Comparison of ENCODE assay signal across 8 cellular contexts in the genomic region with DNA sequence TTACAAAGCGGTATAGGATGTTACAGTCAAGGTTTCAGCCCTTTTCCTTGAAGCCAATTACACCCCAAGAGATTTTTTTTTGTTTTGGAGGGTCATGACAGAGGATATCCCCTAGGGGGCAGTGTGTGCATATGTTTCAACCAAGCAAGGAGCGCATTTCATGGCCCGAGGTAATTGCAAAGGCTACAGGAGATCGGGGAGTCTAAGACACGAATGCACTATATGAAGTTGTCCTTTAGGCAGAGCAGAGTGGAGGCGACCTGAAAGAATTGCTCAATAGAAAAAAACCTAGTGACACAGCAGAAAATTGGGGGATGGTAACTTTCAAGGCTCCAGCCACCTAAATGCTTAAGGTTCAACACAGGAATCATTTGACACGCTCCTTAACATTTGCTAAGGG.
DNase-seq lines count a peak whose midpoint lies in the region; ATAC-seq and TF ChIP-seq lines count a peak whose summit lies in the region.

No MANE protein-coding gene starts in this region.

- H3K9me3 ChIP-seq in OCI-LY7 (ENCODE audit: low read length) (no peaks in the 10 kb centered on the region), neutrophil (no peaks in the 10 kb centered on the region), upper lobe of left lung (no peaks in the 10 kb centered on the region)

- H3K36me3 Mint-ChIP-seq in activated T-cell treated with anti-CD3 and anti-CD28 coated beads, Interleukin-2, amount 50 U/mL, for 4 hours (ENCODE audit: insufficient read depth): no peaks in the 10 kb centered on the region

- no peak overlapping the region for H3K4me3 Mint-ChIP-seq in activated T-cell treated with anti-CD3 and anti-CD28 coated beads, Interleukin-2, amount 50 U/mL, for 4 hours

- intact Hi-C loops in OCI-LY7 (cut with micrococcal nuclease; ENCODE audit: unreplicated experiment): loop anchor here (2.0 to 10.0 kb wide), 3 partner anchors 367 to 1559 kb away; no protein-coding TSS in a partner anchor

- no peaks in the 10 kb centered on the region for H3K9me3 Mint-ChIP-seq in activated T-cell treated with anti-CD3 and anti-CD28 coated beads, Interleukin-2, amount 50 U/mL, for 4 hours

- peak; percentile 95 for TF ChIP-seq CTCF in KMS-11 (conservative IDR thresholded peaks at IDR 0.05; ENCODE audit: low read depth, low read length)
- TF ChIP-seq CTCF in OCI-LY7 (conservative IDR thresholded peaks at IDR 0.05; ENCODE audit: low read length): peak; percentile 96
- TF ChIP-seq CTCF in fibroblast of pulmonary artery (IDR thresholded peaks at IDR 0.05; ENCODE audit: low read length, missing control alignments): peak; percentile 86
- TF ChIP-seq CTCF in neutrophil (IDR thresholded peaks at IDR 0.05): peak; percentile 50
- peak; percentile 67 to 92 (median 85) for TF ChIP-seq CTCF in upper lobe of left lung (IDR thresholded peaks at IDR 0.05)

- H2AFZ ChIP-seq in KMS-11 (ENCODE audit: low read depth): no peak overlapping the region
- no peak overlapping the region for H2AFZ ChIP-seq in OCI-LY7 (ENCODE audit: low read length)

- H3K27ac ChIP-seq in KMS-11: no peak overlapping the region
- H3K27ac ChIP-seq in OCI-LY7 (ENCODE audit: low read depth, low read length, poor library complexity, severe bottlenecking): no peak overlapping the region
- no peak overlapping the region for H3K27ac ChIP-seq in neutrophil
- no peak overlapping the region for H3K27ac ChIP-seq in upper lobe of left lung

- no peak overlapping the region for H3K9ac ChIP-seq in KMS-11

- ATAC-seq in GM21723 (IDR thresholded peaks at IDR 0.05; ENCODE audit: unreplicated experiment): peak; percentile 87
- ATAC-seq in activated T-cell treated with anti-CD3 and anti-CD28 coated beads, Interleukin-2, amount 50 U/mL, for 4 hours: peak; percentile 57 to 63
- peak; percentile 84 to 89 for ATAC-seq in upper lobe of left lung (ENCODE audit: low FRiP score in 2 of 2)

- WGBS in upper lobe of left lung, 2 donors: 17 to 18% methylated on average over 7 of the region's 7 CpGs

- peaks cover 11% of the 10 kb centered on the region for H3K27me3 Mint-ChIP-seq in activated T-cell treated with anti-CD3 and anti-CD28 coated beads, Interleukin-2, amount 50 U/mL, for 4 hours (ENCODE audit: low read depth)

- H3K4me1 Mint-ChIP-seq in activated T-cell treated with anti-CD3 and anti-CD28 coated beads, Interleukin-2, amount 50 U/mL, for 4 hours (ENCODE audit: low read depth): no peaks in the 10 kb centered on the region

- no peak for TF ChIP-seq EP300 in upper lobe of left lung (IDR thresholded peaks at IDR 0.05)

- no peak overlapping the region for H3K4me3 ChIP-seq in KMS-11 (IDR thresholded peaks at IDR 0.05; ENCODE audit: insufficient read depth, low read depth, low read length)
- no peak overlapping the region for H3K4me3 ChIP-seq in OCI-LY7 (ENCODE audit: low read depth, low read length, poor library complexity, severe bottlenecking)
- H3K4me3 ChIP-seq in fibroblast of pulmonary artery (replicated peaks; ENCODE audit: low read depth, low read length): no peak overlapping the region
- no peak overlapping the region for H3K4me3 ChIP-seq in neutrophil (ENCODE audit: low read depth in 1 of 2, low read length in 1 of 2)
- H3K4me3 ChIP-seq in upper lobe of left lung: no peak overlapping the region

- POLR2A ChIA-PET in OCI-LY7 (lab: Charles Lee): no interaction called here

- peak; percentile 87 for DNase-seq in EH (ENCODE audit: low read depth)
- DNase-seq in OCI-LY7 (ENCODE audit: low spot score): peak; percentile 64
- peak; percentile 29 for DNase-seq in activated T-cell treated with anti-CD3 and anti-CD28 coated beads, Interleukin-2, amount 50 U/mL, for 4 hours
- DNase-seq in fibroblast of pulmonary artery (ENCODE audit: low read depth): peak; percentile 91
- DNase-seq in upper lobe of left lung: peak in 1 of 2 donors; percentile 69

- CTCF ChIA-PET in OCI-LY7 (lab: Charles Lee; ENCODE audit: unreplicated experiment): no interaction called here

- H3K36me3 ChIP-seq in KMS-11 (ENCODE audit: insufficient read depth) (no peaks in the 10 kb centered on the region), OCI-LY7 (ENCODE audit: insufficient read depth, low read length) (no peaks in the 10 kb centered on the region), neutrophil (no peaks in the 10 kb centered on the region), upper lobe of left lung (no peaks in the 10 kb centered on the region)

- no peaks in the 10 kb centered on the region for H3K27me3 ChIP-seq in KMS-11 (ENCODE audit: insufficient read depth, low read depth)
- H3K27me3 ChIP-seq in neutrophil: no peaks in the 10 kb centered on the region
- H3K27me3 ChIP-seq in upper lobe of left lung: no peaks in the 10 kb centered on the region

- H3K9me2 ChIP-seq in OCI-LY7 (ENCODE audit: insufficient read depth, low read length): no peaks in the 10 kb centered on the region

- no peak for TF ChIP-seq POLR2A in upper lobe of left lung (IDR thresholded peaks at IDR 0.05)

- H3K4me1 ChIP-seq in KMS-11 (ENCODE audit: low read depth, poor library complexity, severe bottlenecking) (no peaks in the 10 kb centered on the region), OCI-LY7 (ENCODE audit: insufficient read depth, low read length, poor library complexity, severe bottlenecking) (no peaks in the 10 kb centered on the region), neutrophil (ENCODE audit: control insufficient read depth in 1 of 2, insufficient read depth in 1 of 2, low read depth in 1 of 2, low read length in 1 of 2) (peaks cover 0 to 3% of the 10 kb centered on the region in 2 experiments), upper lobe of left lung (peaks cover 0 to 10% (median 7%) of the 10 kb centered on the region in 4 donors)

- no peaks in the 10 kb centered on the region for H4K20me1 ChIP-seq in KMS-11 (ENCODE audit: insufficient read depth)
- H4K20me1 ChIP-seq in OCI-LY7 (ENCODE audit: insufficient read depth, low read length): no peaks in the 10 kb centered on the region

- BruUV-seq in OCI-LY7 (replicated peaks; lab: Mats Ljungman, UMichigan): no TSS peak

- no peaks in the 10 kb centered on the region for H3K79me2 ChIP-seq in KMS-11 (ENCODE audit: insufficient read depth, low read depth)
- H3K79me2 ChIP-seq in OCI-LY7 (ENCODE audit: insufficient read depth, low read depth, low read length): no peaks in the 10 kb centered on the region

- H3K4me2 ChIP-seq in KMS-11 (no peak overlapping the region), OCI-LY7 (ENCODE audit: low read length) (no peak overlapping the region)
